ENCODE assay signal across 8 cellular contexts in the genomic region with DNA sequence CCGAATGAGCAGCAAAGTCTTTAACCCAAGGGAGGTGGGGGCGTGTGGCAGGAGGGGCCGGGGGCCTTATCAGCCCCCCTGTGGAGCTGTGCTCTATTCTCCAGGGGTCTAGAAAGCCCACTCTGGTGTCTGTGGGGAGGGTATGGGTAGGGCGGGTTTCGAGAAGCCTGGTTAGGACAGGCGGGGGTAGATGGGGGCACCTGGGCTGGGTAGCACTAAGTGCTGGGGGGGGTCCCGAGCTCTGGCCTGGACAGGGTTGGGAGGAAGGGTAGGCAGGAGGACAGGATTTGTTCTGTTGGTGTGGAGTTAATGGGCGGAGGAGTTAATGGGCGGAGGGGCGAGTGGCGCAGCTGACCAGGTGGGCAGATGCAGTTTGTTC. TPM values are rescaled to one million over a fixed set of nuclear protein-coding genes. Genes with fewer than 3 reads are reported as not detected.
A peak's percentile ranks its signal among the peaks of the same experiment; 100 is the strongest.
DNase-seq lines count a peak whose midpoint lies in the region; ATAC-seq, FAIRE-seq and TF ChIP-seq lines count a peak whose summit lies in the region.

No MANE protein-coding gene starts in this region.

- TF ChIP-seq POLR2A in IMR-90 (IDR thresholded peaks at IDR 0.05; ENCODE audit: low read depth, low read length): no peak

- H3K4me3 Mint-ChIP-seq in CD4-positive, alpha-beta T cell: peak overlapping the region; percentile 95
- H3K4me3 Mint-ChIP-seq in dendritic cell treated with granulocyte-macrophage colony-stimulating factor and Interleukin-4, amounts not matched to agents 40 ng/mL and 50 ng/mL, for 4 days: peak overlapping the region; percentile 94

- H3K27me3 ChIP-seq in CD4-positive, alpha-beta T cell (ENCODE audit: control insufficient read depth, insufficient read depth, low read length): no peaks in the 10 kb centered on the region
- H3K27me3 ChIP-seq in IMR-90 (ENCODE audit: control insufficient read depth, insufficient read depth, low read length) (no peaks in the 10 kb centered on the region), psoas muscle (ENCODE audit: insufficient read depth in 3 of 3, low read length in 2 of 3) (no peaks in the 10 kb centered on the region)

- intact Hi-C loops in CD4-positive, alpha-beta T cell (cut with DNase I, micrococcal nuclease): loop anchor here in 1 of 2 experiments (2.0 kb wide), 1 partner anchor 64 kb away; no protein-coding TSS in a partner anchor
- intact Hi-C loops in IMR-90 (cut with micrococcal nuclease): no loop called here
- intact Hi-C loops in dendritic cell treated with granulocyte-macrophage colony-stimulating factor and Interleukin-4, amounts not matched to agents 40 ng/mL and 50 ng/mL, for 4 days (cut with micrococcal nuclease): no loop called here
- intact Hi-C loops in psoas muscle (cut with DNase I): loop anchor here (5.0 kb wide), 1 partner anchor 36 kb away; no protein-coding TSS in a partner anchor

- H3K9me1 ChIP-seq in IMR-90 (ENCODE audit: insufficient read depth, low read length): peaks cover 9% of the 10 kb centered on the region

- no peak overlapping the region for H3K4ac ChIP-seq in IMR-90 (ENCODE audit: low read depth, low read length)

- H3K18ac ChIP-seq in IMR-90 (ENCODE audit: low read depth, low read length): no peak overlapping the region

- H4K5ac ChIP-seq in IMR-90 (ENCODE audit: low read depth, low read length): no peak overlapping the region

- H3K36me3 Mint-ChIP-seq in CD4-positive, alpha-beta T cell (ENCODE audit: low read depth): peaks cover 5% of the 10 kb centered on the region
- H3K36me3 Mint-ChIP-seq in dendritic cell treated with granulocyte-macrophage colony-stimulating factor and Interleukin-4, amounts not matched to agents 40 ng/mL and 50 ng/mL, for 4 days (ENCODE audit: low read depth): peaks cover 9% of the 10 kb centered on the region

- ATAC-seq in CD4-positive, alpha-beta T cell (ENCODE audit: poor library complexity): no peak
- ATAC-seq in IMR-90 (ENCODE audit: low read depth): no peak
- ATAC-seq in psoas muscle: no peak

- CTCF ChIA-PET in CD4-positive, alpha-beta T cell (lab: Charles Lee): no interaction called here
- CTCF ChIA-PET in IMR-90 (lab: Yijun Ruan, JAX): no interaction called here
- CTCF ChIA-PET in GM10248 (lab: Yijun Ruan, JAX): interaction anchor here (0.7 to 1.0 kb wide), 5 partner anchors 11 to 226 kb away, joined by 3 to 4 read pairs (median 3); partner anchors contain the start of gene BRF1

- H3K4me1 ChIP-seq in IMR-90 (ENCODE audit: control insufficient read depth, insufficient read depth, low read length) (peaks cover 26% of the 10 kb centered on the region), psoas muscle (peaks cover 24% of the 10 kb centered on the region)

- DNase-seq in CD4-positive, alpha-beta T cell: no peak
- no peak for DNase-seq in IMR-90
- DNase-seq in psoas muscle: no peak
- no peak for DNase-seq in NCI-H146 (lab: John Stamatoyannopoulos, UW)
- no peak for DNase-seq in HTR-8/SVneo (ENCODE audit: insufficient read length, low spot score)
- DNase-seq in G401 (ENCODE audit: low spot score): no peak
- no peak for DNase-seq in GM10248 (ENCODE audit: extremely low spot score)

- no TSS peak for BruUV-seq in IMR-90 (replicated peaks; lab: Mats Ljungman, UMichigan)

- H3K27ac ChIP-seq in CD4-positive, alpha-beta T cell (ENCODE audit: low read depth, low read length): no peak overlapping the region
- H3K27ac ChIP-seq in IMR-90 (ENCODE audit: insufficient read depth, low read length) (no peak overlapping the region), psoas muscle (peak overlapping the region; percentile 86)

- no peak overlapping the region; the same call in 1 of the 2 replicates for H3K23ac ChIP-seq in IMR-90 (ENCODE audit: low read depth, low read length)

- no peaks in the 10 kb centered on the region for H3K27me3 Mint-ChIP-seq in CD4-positive, alpha-beta T cell
- no peaks in the 10 kb centered on the region for H3K27me3 Mint-ChIP-seq in dendritic cell treated with granulocyte-macrophage colony-stimulating factor and Interleukin-4, amounts not matched to agents 40 ng/mL and 50 ng/mL, for 4 days

- no peak overlapping the region for H2BK120ac ChIP-seq in IMR-90 (ENCODE audit: low read depth, low read length)

- no peaks in the 10 kb centered on the region for H3K9me3 ChIP-seq in CD4-positive, alpha-beta T cell (ENCODE audit: control insufficient read depth, low read length)
- H3K9me3 ChIP-seq in IMR-90 (ENCODE audit: control insufficient read depth, insufficient read depth, low read length): no peaks in the 10 kb centered on the region
- no peaks in the 10 kb centered on the region for H3K9me3 ChIP-seq in psoas muscle

- in situ Hi-C loops in IMR-90 (cut with MboI; ENCODE audit: low sequenced_read_pairs) (no loop called here), G401 (cut with HindIII; ENCODE audit: low sequenced_read_pairs) (no loop called here)

- no peak for TF ChIP-seq RAD21 in IMR-90 (IDR thresholded peaks at IDR 0.05; ENCODE audit: low read length)

- peak overlapping the region; percentile 88 for H3K27ac Mint-ChIP-seq in CD4-positive, alpha-beta T cell
- H3K27ac Mint-ChIP-seq in dendritic cell treated with granulocyte-macrophage colony-stimulating factor and Interleukin-4, amounts not matched to agents 40 ng/mL and 50 ng/mL, for 4 days: peak overlapping the region; percentile 88

- no peak overlapping the region for H3K4me3 ChIP-seq in IMR-90 (ENCODE audit: insufficient read depth, low read depth, low read length)
- H3K4me3 ChIP-seq in psoas muscle: peak overlapping the region; percentile 84

- peaks cover 22% of the 10 kb centered on the region for H3K4me1 Mint-ChIP-seq in CD4-positive, alpha-beta T cell (ENCODE audit: low read depth)
- peaks cover 48% of the 10 kb centered on the region for H3K4me1 Mint-ChIP-seq in dendritic cell treated with granulocyte-macrophage colony-stimulating factor and Interleukin-4, amounts not matched to agents 40 ng/mL and 50 ng/mL, for 4 days (ENCODE audit: low read depth)

- POLR2A ChIA-PET in CD4-positive, alpha-beta T cell (lab: Charles Lee): interaction anchor here (0.6 to 5.3 kb wide), 2 partner anchors 16 to 120 kb away, joined by 3 to 95 read pairs; partner anchors contain the start of gene BRF1
- POLR2A ChIA-PET in IMR-90 (lab: Charles Lee; ENCODE audit: unreplicated experiment): no interaction called here
- POLR2A ChIA-PET in GM10248 (lab: Yijun Ruan, JAX): no interaction called here

- no peak overlapping the region for H2AFZ ChIP-seq in IMR-90 (replicated peaks; ENCODE audit: low read length, poor library complexity)

- H3K56ac ChIP-seq in IMR-90 (ENCODE audit: extremely low read depth, insufficient read depth, low read length): no peak overlapping the region

- H4K20me1 ChIP-seq in IMR-90 (ENCODE audit: insufficient read depth, low read length): peaks cover 37% of the 10 kb centered on the region

- H3K79me1 ChIP-seq in IMR-90 (ENCODE audit: low read depth in 1 of 2, low read length in 2 of 2): peaks cover 9 to 47% of the 10 kb centered on the region in 2 experiments

- no peaks in the 10 kb centered on the region for H3K9me3 Mint-ChIP-seq in CD4-positive, alpha-beta T cell
- H3K9me3 Mint-ChIP-seq in dendritic cell treated with granulocyte-macrophage colony-stimulating factor and Interleukin-4, amounts not matched to agents 40 ng/mL and 50 ng/mL, for 4 days: no peaks in the 10 kb centered on the region

- no peak for TF ChIP-seq CTCF in CD4-positive, alpha-beta T cell (IDR thresholded peaks at IDR 0.05)
- TF ChIP-seq CTCF in IMR-90 (conservative IDR thresholded peaks at IDR 0.05; ENCODE audit: low read depth, low read length) (no peak), psoas muscle (IDR thresholded peaks at IDR 0.05) (no peak), GM10248 (IDR thresholded peaks at IDR 0.05; ENCODE audit: control extremely low read depth, extremely low read depth, low read depth, missing control alignments) (no peak)

- H4K91ac ChIP-seq in IMR-90 (ENCODE audit: insufficient read depth, low read depth, low read length): no peak overlapping the region

- no peak overlapping the region for H2AK5ac ChIP-seq in IMR-90 (ENCODE audit: low read depth, low read length)

- no peak overlapping the region for H2BK15ac ChIP-seq in IMR-90 (ENCODE audit: low read depth, low read length)

- no peak overlapping the region for H3K14ac ChIP-seq in IMR-90 (replicated peaks; ENCODE audit: low read depth, low read length)

- H3K36me3 ChIP-seq in IMR-90 (ENCODE audit: control insufficient read depth, insufficient read depth, low read length) (no peaks in the 10 kb centered on the region), psoas muscle (ENCODE audit: insufficient read depth in 1 of 2, low read depth in 1 of 2) (no peaks in the 10 kb centered on the region)

- H3K9ac ChIP-seq in IMR-90 (ENCODE audit: low read depth, low read length): no peak overlapping the region

- H4K8ac ChIP-seq in IMR-90 (ENCODE audit: low read depth in 2 of 2, low read length in 2 of 2): no peak overlapping the region

- WGBS in IMR-90 (ENCODE audit: extremely low coverage in 2 of 2, insufficient read length in 1 of 2), 2 experiments: 84% methylated on average over 4 of the region's 11 CpGs; no CpG with 5 or more reads in 1 of the 2 experiments
- WGBS in psoas muscle, 3 donors: 83 to 84% (median 83%) methylated on average over 11 of the region's 11 CpGs

- H3K4me2 ChIP-seq in IMR-90 (ENCODE audit: low read depth, low read length): peak overlapping the region; percentile 30; the same call in 1 of the 2 replicates

- no peak overlapping the region for H2BK20ac ChIP-seq in IMR-90 (ENCODE audit: low read depth, low read length)

- FAIRE-seq in HTR-8/SVneo (lab: Jason Lieb, UNC): no peak

- no peak overlapping the region for H2BK5ac ChIP-seq in IMR-90 (ENCODE audit: low read depth, low read length, poor library complexity, severe bottlenecking)

- H2AK9ac ChIP-seq in IMR-90 (replicated peaks; ENCODE audit: low read depth, low read length, poor library complexity): no peak overlapping the region

- dilution Hi-C loops in IMR-90 (cut with HindIII; ENCODE audit: low sequenced_read_pairs, unreplicated experiment): no loop called here

TF ChIP-seq in IMR-90, 13 proteins besides CTCF, POLR2A, EP300 and RAD21 (continues in another document):
- no peak for TF ChIP-seq MAFK (IDR thresholded peaks at IDR 0.05; ENCODE audit: low read depth, low read length)

RNA-seq across cellular contexts. Expression of gene PACS2, which starts 2.0 kb away (rescaled TPM):
- total RNA-seq in CD4-positive, alpha-beta T cell: 10 to 100 TPM; 57.7 to 61.5 TPM
- total RNA-seq in IMR-90 (2012; rRNA removed) (15.3 and 15.6 TPM in 2 replicates), psoas muscle (10 to 100 TPM; 67.8 to 79.1 (median 75.3) TPM)
- polyA plus RNA-seq in IMR-90 (2012; rRNA removed) (32.2 and 35.1 TPM in 2 replicates), psoas muscle (10 to 100 TPM; 57.1 to 83.1 (median 65.1) TPM)
- 21.8 and 38.1 TPM in 2 replicates for polyA plus RNA-seq in IMR-90 (2012; cell fraction: cytosol; rRNA removed)
- polyA plus RNA-seq in IMR-90 (2012; cell fraction: nucleus; rRNA removed; ENCODE audit: low replicate concordance): 145 and 229 TPM in 2 replicates
- total RNA-seq in G401 (2014; rRNA removed; shearing (Covaris generic)): 36.9 and 50.7 TPM in 2 replicates

RNA-seq across cellular contexts. Expression of gene BRF1, which starts 15.8 kb away (rescaled TPM):
- 10 to 100 TPM; 77.4 to 77.7 TPM for total RNA-seq in CD4-positive, alpha-beta T cell
- 12.4 and 13.3 TPM in 2 replicates for total RNA-seq in IMR-90 (2012; rRNA removed)
- 16.4 and 16.7 TPM in 2 replicates for polyA plus RNA-seq in IMR-90 (2012; rRNA removed)
- 13.5 and 19.0 TPM in 2 replicates for polyA plus RNA-seq in IMR-90 (2012; cell fraction: cytosol; rRNA removed)
- 44.2 and 86.6 TPM in 2 replicates for polyA plus RNA-seq in IMR-90 (2012; cell fraction: nucleus; rRNA removed; ENCODE audit: low replicate concordance)
- 10 to 100 TPM; 17.1 to 26.2 (median 20.9) TPM for total RNA-seq in psoas muscle
- polyA plus RNA-seq in psoas muscle: 10 to 100 TPM; 12.9 to 15.3 (median 13.4) TPM
- 30.3 and 46.8 TPM in 2 replicates for total RNA-seq in G401 (2014; rRNA removed; shearing (Covaris generic))

Comparison
In these comparisons a context has a peak if more than half of its experiments do, and no peak if none do; other contexts are left out.
1. intact Hi-C loops: an anchor here in psoas muscle (5.0 kb wide); none called in IMR-90 and dendritic cell treated with granulocyte-macrophage colony-stimulating factor and Interleukin-4, amounts not matched to agents 40 ng/mL and 50 ng/mL, for 4 days.